In genomic region chr2:57759822-57760300, GRCh38 we compare ENCODE assay signal across 7 cellular contexts.
DNase-seq lines count a peak whose midpoint lies in the region; ATAC-seq, FAIRE-seq and TF ChIP-seq lines count a peak whose summit lies in the region.

No MANE protein-coding gene starts in this region.

- FAIRE-seq in astrocyte (lab: Jason Lieb, UNC): peak; percentile 9

- peaks cover 3% of the 10 kb centered on the region for H3K4me1 ChIP-seq in astrocyte (ENCODE audit: insufficient read depth, low read length)
- H3K4me1 ChIP-seq in hepatocyte (ENCODE audit: insufficient read depth): peaks cover 6% of the 10 kb centered on the region

- peak overlapping the region; percentile 75 for H3K9ac ChIP-seq in astrocyte (ENCODE audit: low read length)

- H3K27me3 Mint-ChIP-seq in astrocyte (ENCODE audit: low read depth, unreplicated experiment): no peaks in the 10 kb centered on the region

- H3K4me3 ChIP-seq in astrocyte (ENCODE audit: insufficient read depth, low read depth, low read length) (peak overlapping the region; percentile 56), hepatocyte (no peak overlapping the region), retinal pigment epithelial cell (ENCODE audit: low read length) (peak overlapping the region; percentile 44)

- H3K36me3 Mint-ChIP-seq in astrocyte (ENCODE audit: low read depth, unreplicated experiment): no peaks in the 10 kb centered on the region

- no peaks in the 10 kb centered on the region for H3K9me3 Mint-ChIP-seq in astrocyte (ENCODE audit: unreplicated experiment)

- 5% methylated on average over 19 of the region's 19 CpGs for WGBS in hepatocyte (ENCODE audit: low lambda C conversion rate, missing lambda C conversion rate)

- H3K27me3 ChIP-seq in astrocyte (ENCODE audit: insufficient read depth, low read length) (no peaks in the 10 kb centered on the region), hepatocyte (no peaks in the 10 kb centered on the region)

- H3K36me3 ChIP-seq in astrocyte (ENCODE audit: insufficient read depth, low read length) (no peaks in the 10 kb centered on the region), hepatocyte (replicated peaks; ENCODE audit: insufficient read depth, low read depth) (no peaks in the 10 kb centered on the region)

- H3K79me2 ChIP-seq in astrocyte (ENCODE audit: insufficient read depth, low read length) (no peaks in the 10 kb centered on the region), hepatocyte (no peaks in the 10 kb centered on the region)

- H3K4me2 ChIP-seq in astrocyte (ENCODE audit: low read length): peak overlapping the region; percentile 90
- peak overlapping the region; percentile 77 for H3K4me2 ChIP-seq in hepatocyte

- ATAC-seq in GM18498 (IDR thresholded peaks at IDR 0.05; ENCODE audit: unreplicated experiment) (peak; percentile 88), HG02870 (IDR thresholded peaks at IDR 0.05; ENCODE audit: unreplicated experiment) (peak; percentile 81)

- DNase-seq in NCI-H146 (lab: John Stamatoyannopoulos, UW) (peak; percentile 91), T-helper 2 cell (peak; percentile 27 to 56 (median 52)), astrocyte (ENCODE audit: low read depth) (peak; percentile 59), hepatocyte (ENCODE audit: low spot score) (peak; percentile 91), retinal pigment epithelial cell (ENCODE audit: low read depth) (peak; percentile 57)

- peaks cover 9% of the 10 kb centered on the region for H3K4me1 Mint-ChIP-seq in astrocyte (ENCODE audit: low read depth, unreplicated experiment)

- H3K4me3 Mint-ChIP-seq in astrocyte (ENCODE audit: unreplicated experiment): peak overlapping the region; percentile 64

- H3K9me2 ChIP-seq in hepatocyte (replicated peaks; ENCODE audit: insufficient read depth): no peaks in the 10 kb centered on the region

- H4K20me1 ChIP-seq in astrocyte (ENCODE audit: insufficient read depth, low read length): no peaks in the 10 kb centered on the region
- no peaks in the 10 kb centered on the region for H4K20me1 ChIP-seq in hepatocyte (ENCODE audit: insufficient read depth, poor library complexity, severe bottlenecking)

- peak overlapping the region; percentile 89 for H2AFZ ChIP-seq in astrocyte (ENCODE audit: low read depth, low read length)
- H2AFZ ChIP-seq in hepatocyte: peak overlapping the region; percentile 90

- peak; percentile 83 for TF ChIP-seq CTCF in astrocyte (IDR thresholded peaks at IDR 0.05; ENCODE audit: insufficient read depth, low read depth, low read length)
- TF ChIP-seq CTCF in hepatocyte (IDR thresholded peaks at IDR 0.05; ENCODE audit: poor library complexity): peak; percentile 94
- peak; percentile 95 for TF ChIP-seq CTCF in retinal pigment epithelial cell (conservative IDR thresholded peaks at IDR 0.05; ENCODE audit: low read depth, low read length)

- H3K9me3 ChIP-seq in astrocyte (ENCODE audit: insufficient read depth, low read depth, low read length): no peaks in the 10 kb centered on the region
- H3K9me3 ChIP-seq in hepatocyte (ENCODE audit: low read depth): no peaks in the 10 kb centered on the region

- peak overlapping the region; percentile 92 for H3K27ac Mint-ChIP-seq in astrocyte (ENCODE audit: unreplicated experiment)

- H3K27ac ChIP-seq in astrocyte (ENCODE audit: low read depth, low read length) (no peak overlapping the region), hepatocyte (peak overlapping the region; percentile 20)
